8 cellular contexts compared by ENCODE assay signal in genomic region chr15:82986442-82986780, GRCh38. TPM values are rescaled to one million over a fixed set of nuclear protein-coding genes. Genes with fewer than 3 reads are reported as not detected.
DNase-seq lines count a peak whose midpoint lies in the region; ATAC-seq and TF ChIP-seq lines count a peak whose summit lies in the region.

No MANE protein-coding gene starts in this region.

- peak; percentile 2 to 10 for DNase-seq in stimulated activated CD4-positive, alpha-beta T cell treated with anti-CD3 and anti-CD28 coated beads, Interleukin-15, amount 100 ng/mL, for 48 hours (ENCODE audit: low read depth in 2 of 2)
- no peak for DNase-seq in stimulated activated CD4-positive, alpha-beta T cell treated with anti-CD3 and anti-CD28 coated beads, Interleukin-4, amount 100 ng/mL, for 1 hour
- DNase-seq in T-helper 2 cell treated with Interferon-gamma antibody and Interleukin-4, amounts not matched to agents 5 μg/mL and 100 μg/mL, for 36 hours (ENCODE audit: low spot score), result no peak
- DNase-seq in fibroblast of gingiva (ENCODE audit: low read depth), result peak; percentile 4
- no peak for DNase-seq in osteocyte (ENCODE audit: extremely low spot score, unreplicated experiment)
- no peak for DNase-seq in ureter (ENCODE audit: low spot score)
- DNase-seq in effector CD8-positive, alpha-beta T cell (lab: John Stamatoyannopoulos, UW), result no peak

- H3K9me3 Mint-ChIP-seq in T-helper 2 cell treated with Interferon-gamma antibody and Interleukin-4, amounts not matched to agents 5 μg/mL and 100 μg/mL, for 36 hours, result no peaks in the 10 kb centered on the region
- no peaks in the 10 kb centered on the region for H3K9me3 Mint-ChIP-seq in osteocyte (ENCODE audit: unreplicated experiment)

- no peak for TF ChIP-seq CTCF in osteocyte (IDR thresholded peaks at IDR 0.05)

- H3K4me1 Mint-ChIP-seq in T-helper 2 cell treated with Interferon-gamma antibody and Interleukin-4, amounts not matched to agents 5 μg/mL and 100 μg/mL, for 36 hours (ENCODE audit: low read depth), result peaks cover 16% of the 10 kb centered on the region
- H3K4me1 Mint-ChIP-seq in osteocyte (ENCODE audit: unreplicated experiment), result peaks cover 26% of the 10 kb centered on the region

- H3K27me3 Mint-ChIP-seq in T-helper 2 cell treated with Interferon-gamma antibody and Interleukin-4, amounts not matched to agents 5 μg/mL and 100 μg/mL, for 36 hours (ENCODE audit: low read depth), result no peaks in the 10 kb centered on the region
- H3K27me3 Mint-ChIP-seq in osteocyte (ENCODE audit: unreplicated experiment), result no peaks in the 10 kb centered on the region

- peak overlapping the region; percentile 84 for H3K27ac Mint-ChIP-seq in T-helper 2 cell treated with Interferon-gamma antibody and Interleukin-4, amounts not matched to agents 5 μg/mL and 100 μg/mL, for 36 hours
- H3K27ac Mint-ChIP-seq in osteocyte (ENCODE audit: unreplicated experiment), result peak overlapping the region; percentile 94

- ATAC-seq in HG03103 (IDR thresholded peaks at IDR 0.05; ENCODE audit: low read depth, unreplicated experiment), result peak; percentile 21

- peak overlapping the region; percentile 88 for H3K4me3 Mint-ChIP-seq in T-helper 2 cell treated with Interferon-gamma antibody and Interleukin-4, amounts not matched to agents 5 μg/mL and 100 μg/mL, for 36 hours
- H3K4me3 Mint-ChIP-seq in osteocyte (ENCODE audit: unreplicated experiment), result peak overlapping the region; percentile 95

- peaks cover 34% of the 10 kb centered on the region for H3K36me3 Mint-ChIP-seq in T-helper 2 cell treated with Interferon-gamma antibody and Interleukin-4, amounts not matched to agents 5 μg/mL and 100 μg/mL, for 36 hours (ENCODE audit: low read depth)
- H3K36me3 Mint-ChIP-seq in osteocyte (ENCODE audit: unreplicated experiment), result peaks cover 21% of the 10 kb centered on the region

RNA-seq across cellular contexts. Expression of gene RAMAC, which starts 0.4 kb away (rescaled TPM):
- total RNA-seq in osteocyte (19.7 and 23.8 TPM in 2 replicates), ureter (18.6 TPM)

RNA-seq across cellular contexts. Expression of gene C15orf40, which starts 25.0 kb away (rescaled TPM):
- 22.2 and 24.5 TPM in 2 replicates for total RNA-seq in osteocyte
- total RNA-seq in ureter, result 28.1 TPM

RNA-seq across cellular contexts. Expression of gene HOMER2, which starts 33.9 kb away (rescaled TPM):
- total RNA-seq in osteocyte, result 3.2 and 6.3 TPM in 2 replicates
- 9.4 TPM for total RNA-seq in ureter

Comparison
In these comparisons a context has a peak if more than half of its experiments do, and no peak if none do; other contexts are left out.
1. DNase-seq: peak in stimulated activated CD4-positive, alpha-beta T cell treated with anti-CD3 and anti-CD28 coated beads, Interleukin-15, amount 100 ng/mL, for 48 hours (2 of 2) and fibroblast of gingiva (single experiment); none in stimulated activated CD4-positive, alpha-beta T cell treated with anti-CD3 and anti-CD28 coated beads, Interleukin-4, amount 100 ng/mL, for 1 hour (single experiment), T-helper 2 cell treated with Interferon-gamma antibody and Interleukin-4, amounts not matched to agents 5 μg/mL and 100 μg/mL, for 36 hours (single experiment), osteocyte (single experiment), ureter (single experiment) and effector CD8-positive, alpha-beta T cell (single experiment).